In the genomic region with DNA sequence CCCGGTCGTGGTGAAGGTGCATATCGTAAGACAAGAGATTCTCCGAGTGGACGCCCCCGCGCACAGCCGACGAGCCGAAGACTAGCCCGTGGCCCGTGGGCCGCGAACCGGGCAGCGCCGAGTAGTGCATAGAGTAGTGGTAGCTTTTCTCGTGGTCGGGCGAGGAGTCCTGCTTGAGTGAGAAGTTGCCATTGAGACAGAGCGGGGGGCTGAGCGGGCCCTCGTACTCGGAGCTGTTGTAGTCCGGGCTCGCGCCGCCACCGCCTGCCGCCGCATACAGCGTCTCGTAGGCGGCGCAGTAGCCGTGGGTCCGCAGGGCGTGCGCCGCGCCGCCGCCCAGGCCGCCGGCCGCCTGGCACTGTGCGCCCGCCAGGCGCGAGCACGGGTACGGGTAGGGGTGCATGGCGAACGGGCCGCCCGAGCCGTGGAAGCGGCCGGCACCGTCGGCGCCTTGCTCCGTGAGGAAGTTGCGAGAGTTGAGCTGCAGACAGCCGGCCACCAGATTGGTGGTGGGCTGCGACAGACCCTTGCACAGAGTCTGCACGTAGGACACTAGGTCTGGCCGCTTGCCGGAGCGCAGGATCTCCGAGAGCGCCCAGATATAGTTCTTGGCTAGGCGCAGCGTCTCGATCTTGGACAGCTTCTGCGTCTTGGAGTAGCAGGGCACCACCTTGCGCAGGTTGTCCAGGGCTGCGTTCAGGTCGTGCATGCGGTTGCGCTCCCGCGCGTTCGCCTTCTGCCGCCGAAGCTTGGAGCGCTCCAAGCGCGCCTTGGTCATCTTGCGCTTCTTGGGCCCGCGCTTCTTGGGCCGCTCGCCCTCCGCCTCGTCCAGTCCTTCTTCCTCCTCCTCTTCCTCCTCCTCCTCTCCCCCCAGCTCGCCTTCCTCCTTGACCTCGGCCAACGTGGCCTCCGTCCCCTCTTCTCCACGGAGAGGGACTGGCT, we compare ENCODE assay signal across 11 cellular contexts. TPM values are rescaled to one million over a fixed set of nuclear protein-coding genes. Genes with fewer than 3 reads are reported as not detected.
DNase-seq lines count a peak whose midpoint lies in the region; ATAC-seq and TF ChIP-seq lines count a peak whose summit lies in the region.
"Had no signal": no experiment of that assay in that cellular context is flagged by ENCODE, and none has a peak within 500 bp of the region (broad histone marks: within the 10 kb centered on the region; RNA-seq: fewer than 3 reads in every experiment).

No MANE protein-coding gene starts in this region.

- DNase-seq in activated CD4-positive, alpha-beta T cell treated with anti-CD3 and anti-CD28 coated beads for 48 hours: peak; percentile 51
- DNase-seq in activated CD4-positive, alpha-beta T cell treated with anti-CD3 and anti-CD28 coated beads, Interleukin-2, amount 10 ng/mL, durations not matched to agents 7 days and 5 days: no peak
- peak; percentile 40 for DNase-seq in activated CD8-positive, alpha-beta T cell treated with anti-CD3 and anti-CD28 coated beads for 36 hours
- DNase-seq in right cardiac atrium (no peak), WERI-Rb-1 (no peak), GF-D8 (lab: John Stamatoyannopoulos, UW) (no peak)
- DNase-seq in stimulated activated effector memory CD8-positive, alpha-beta T cell treated with anti-CD3 and anti-CD28 coated beads, Interleukin-12 subunit alpha, Interleukin-12 subunit beta, amount 100 ng/mL, for 72 hours (ENCODE audit: low spot score in 2 of 2): peak in 1 of 2 donors; percentile 56
- no peak for DNase-seq in activated effector memory CD4-positive, alpha-beta T cell treated with anti-CD3 and anti-CD28 coated beads, Interleukin-2, amount 50 U/mL, for 16 hours
- DNase-seq: stimulated activated CD4-positive, alpha-beta T cell treated with anti-CD3 and anti-CD28 coated beads, Interleukin-4, amount 100 ng/mL, for 1 hour had no signal

- TF ChIP-seq CTCF in activated CD8-positive, alpha-beta T cell treated with anti-CD3 and anti-CD28 coated beads for 36 hours (IDR thresholded peaks at IDR 0.05): no peak
- no peak for TF ChIP-seq CTCF in WERI-Rb-1 (IDR thresholded peaks at IDR 0.05; ENCODE audit: low read depth, low read length)

- no peak overlapping the region for H3K27ac ChIP-seq in right cardiac atrium (ENCODE audit: low read length)
- no peak overlapping the region for H3K27ac ChIP-seq in WERI-Rb-1

- H3K4me3 ChIP-seq in right cardiac atrium (ENCODE audit: low read length) (peak overlapping the region; percentile 2), WERI-Rb-1 (ENCODE audit: low read depth, low read length) (no peak overlapping the region)

- H3K9me3 ChIP-seq in right cardiac atrium (ENCODE audit: control insufficient read depth, low read length) (no peaks in the 10 kb centered on the region), WERI-Rb-1 (ENCODE audit: severe bottlenecking) (no peaks in the 10 kb centered on the region)

- no peaks in the 10 kb centered on the region for H3K36me3 ChIP-seq in WERI-Rb-1

- peak; percentile 52 for ATAC-seq in activated CD8-positive, alpha-beta T cell treated with anti-CD3 and anti-CD28 coated beads for 36 hours
- ATAC-seq in right cardiac atrium: no peak
- peak; percentile 41 for ATAC-seq in stimulated activated effector memory CD8-positive, alpha-beta T cell treated with anti-CD3 and anti-CD28 coated beads, Interleukin-12 subunit alpha, Interleukin-12 subunit beta, amount 100 ng/mL, for 72 hours

- no peaks in the 10 kb centered on the region for H3K36me3 Mint-ChIP-seq in activated CD4-positive, alpha-beta T cell treated with anti-CD3 and anti-CD28 coated beads, Interleukin-2, amount 10 ng/mL, durations not matched to agents 7 days and 5 days (ENCODE audit: low read depth)
- H3K36me3 Mint-ChIP-seq in activated CD8-positive, alpha-beta T cell treated with anti-CD3 and anti-CD28 coated beads for 36 hours (ENCODE audit: low read depth): no peaks in the 10 kb centered on the region
- no peaks in the 10 kb centered on the region for H3K36me3 Mint-ChIP-seq in stimulated activated effector memory CD8-positive, alpha-beta T cell treated with anti-CD3 and anti-CD28 coated beads, Interleukin-12 subunit alpha, Interleukin-12 subunit beta, amount 100 ng/mL, for 72 hours

- peaks cover 14% of the 10 kb centered on the region for H3K4me1 Mint-ChIP-seq in activated CD4-positive, alpha-beta T cell treated with anti-CD3 and anti-CD28 coated beads, Interleukin-2, amount 10 ng/mL, durations not matched to agents 7 days and 5 days
- H3K4me1 Mint-ChIP-seq in activated CD8-positive, alpha-beta T cell treated with anti-CD3 and anti-CD28 coated beads for 36 hours (ENCODE audit: low read depth): peaks cover 18% of the 10 kb centered on the region
- peaks cover 9% of the 10 kb centered on the region for H3K4me1 Mint-ChIP-seq in stimulated activated effector memory CD8-positive, alpha-beta T cell treated with anti-CD3 and anti-CD28 coated beads, Interleukin-12 subunit alpha, Interleukin-12 subunit beta, amount 100 ng/mL, for 72 hours

- H3K4me3 Mint-ChIP-seq in activated CD4-positive, alpha-beta T cell treated with anti-CD3 and anti-CD28 coated beads, Interleukin-2, amount 10 ng/mL, durations not matched to agents 7 days and 5 days: no peak overlapping the region
- H3K4me3 Mint-ChIP-seq in activated CD8-positive, alpha-beta T cell treated with anti-CD3 and anti-CD28 coated beads for 36 hours: no peak overlapping the region
- peak overlapping the region; percentile 36 for H3K4me3 Mint-ChIP-seq in stimulated activated effector memory CD8-positive, alpha-beta T cell treated with anti-CD3 and anti-CD28 coated beads, Interleukin-12 subunit alpha, Interleukin-12 subunit beta, amount 100 ng/mL, for 72 hours

- no peaks in the 10 kb centered on the region for H3K27me3 ChIP-seq in right cardiac atrium (ENCODE audit: control insufficient read depth, insufficient read depth)
- H3K27me3 ChIP-seq in WERI-Rb-1 (ENCODE audit: insufficient read depth, low read depth, severe bottlenecking): peaks cover 100% of the 10 kb centered on the region

- intact Hi-C loops in activated CD8-positive, alpha-beta T cell treated with anti-CD3 and anti-CD28 coated beads for 36 hours (cut with micrococcal nuclease): no loop called here
- intact Hi-C loops in right cardiac atrium (cut with DNase I): no loop called here

- no peak overlapping the region for H3K27ac Mint-ChIP-seq in activated CD4-positive, alpha-beta T cell treated with anti-CD3 and anti-CD28 coated beads, Interleukin-2, amount 10 ng/mL, durations not matched to agents 7 days and 5 days
- no peak overlapping the region for H3K27ac Mint-ChIP-seq in activated CD8-positive, alpha-beta T cell treated with anti-CD3 and anti-CD28 coated beads for 36 hours
- no peak overlapping the region for H3K27ac Mint-ChIP-seq in stimulated activated effector memory CD8-positive, alpha-beta T cell treated with anti-CD3 and anti-CD28 coated beads, Interleukin-12 subunit alpha, Interleukin-12 subunit beta, amount 100 ng/mL, for 72 hours

- WGBS in right cardiac atrium: 2% methylated on average over 102 of the region's 102 CpGs

- H3K9me3 Mint-ChIP-seq in activated CD4-positive, alpha-beta T cell treated with anti-CD3 and anti-CD28 coated beads, Interleukin-2, amount 10 ng/mL, durations not matched to agents 7 days and 5 days: no peaks in the 10 kb centered on the region
- no peaks in the 10 kb centered on the region for H3K9me3 Mint-ChIP-seq in activated CD8-positive, alpha-beta T cell treated with anti-CD3 and anti-CD28 coated beads for 36 hours
- H3K9me3 Mint-ChIP-seq in stimulated activated effector memory CD8-positive, alpha-beta T cell treated with anti-CD3 and anti-CD28 coated beads, Interleukin-12 subunit alpha, Interleukin-12 subunit beta, amount 100 ng/mL, for 72 hours: no peaks in the 10 kb centered on the region

- POLR2A ChIA-PET in activated CD4-positive, alpha-beta T cell treated with anti-CD3 and anti-CD28 coated beads, Interleukin-2, amount 10 ng/mL, durations not matched to agents 7 days and 5 days (lab: Charles Lee): interaction anchor here (0.6 kb wide), 1 partner anchor 672 kb away, joined by 4 read pairs; no protein-coding TSS in a partner anchor
- POLR2A ChIA-PET in activated CD8-positive, alpha-beta T cell treated with anti-CD3 and anti-CD28 coated beads for 36 hours (lab: Charles Lee): interaction anchor here (0.6 to 1.5 kb wide), 3 partner anchors 10 to 532 kb away, joined by 3 to 4 read pairs (median 3); no protein-coding TSS in a partner anchor

- peaks cover 3% of the 10 kb centered on the region for H3K4me1 ChIP-seq in right cardiac atrium (ENCODE audit: control insufficient read depth, insufficient read depth, low read length)

- CTCF ChIA-PET in activated CD4-positive, alpha-beta T cell treated with anti-CD3 and anti-CD28 coated beads, Interleukin-2, amount 10 ng/mL, durations not matched to agents 7 days and 5 days (lab: Charles Lee): interaction anchor here (0.6 to 1.5 kb wide), 2 partner anchors 16 to 150 kb away, joined by 3 to 4 read pairs; no protein-coding TSS in a partner anchor
- CTCF ChIA-PET in activated CD8-positive, alpha-beta T cell treated with anti-CD3 and anti-CD28 coated beads for 36 hours (lab: Charles Lee): interaction anchor here (0.9 to 4.6 kb wide), 4 partner anchors 17 to 74 kb away, joined by 3 to 33 read pairs (median 3); no protein-coding TSS in a partner anchor

- H3K27me3 Mint-ChIP-seq in activated CD4-positive, alpha-beta T cell treated with anti-CD3 and anti-CD28 coated beads, Interleukin-2, amount 10 ng/mL, durations not matched to agents 7 days and 5 days: peaks cover 76% of the 10 kb centered on the region
- H3K27me3 Mint-ChIP-seq in activated CD8-positive, alpha-beta T cell treated with anti-CD3 and anti-CD28 coated beads for 36 hours: peaks cover 67% of the 10 kb centered on the region

RNA-seq across cellular contexts. Expression of a gene that starts 2.0 kb away (rescaled TPM):
- total RNA-seq in activated CD4-positive, alpha-beta T cell treated with anti-CD3 and anti-CD28 coated beads, Interleukin-2, amount 10 ng/mL, durations not matched to agents 7 days and 5 days: not detected
- not detected for total RNA-seq in activated CD8-positive, alpha-beta T cell treated with anti-CD3 and anti-CD28 coated beads for 36 hours
- total RNA-seq in right cardiac atrium: not detected
- polyA plus RNA-seq in right cardiac atrium: not detected
- total RNA-seq: dermis microvascular lymphatic vessel endothelial cell, liver had no signal
- polyA plus RNA-seq: liver had no signal

RNA-seq across cellular contexts. Expression of a gene that starts 21.0 kb away (rescaled TPM):
- not detected for total RNA-seq in activated CD4-positive, alpha-beta T cell treated with anti-CD3 and anti-CD28 coated beads, Interleukin-2, amount 10 ng/mL, durations not matched to agents 7 days and 5 days
- total RNA-seq in activated CD8-positive, alpha-beta T cell treated with anti-CD3 and anti-CD28 coated beads for 36 hours: not detected
- total RNA-seq in right cardiac atrium: 1 to 10 TPM; 2.0 to 6.6 (median 2.4) TPM
- polyA plus RNA-seq in right cardiac atrium: 4.4 TPM
- total RNA-seq: dermis microvascular lymphatic vessel endothelial cell had no signal
- polyA plus RNA-seq: liver had no signal

RNA-seq across cellular contexts. Expression of a gene that starts 31.2 kb away (rescaled TPM):
- 10 to 100 TPM; 70.0 to 72.8 TPM for total RNA-seq in activated CD4-positive, alpha-beta T cell treated with anti-CD3 and anti-CD28 coated beads, Interleukin-2, amount 10 ng/mL, durations not matched to agents 7 days and 5 days
- total RNA-seq in activated CD8-positive, alpha-beta T cell treated with anti-CD3 and anti-CD28 coated beads for 36 hours: 10 to 100 TPM; 48.7 to 50.3 TPM
- 10 to 100 TPM; 19.2 to 26.2 (median 22.9) TPM for total RNA-seq in right cardiac atrium
- polyA plus RNA-seq in right cardiac atrium: 22.7 TPM

RNA-seq across cellular contexts. Expression of a gene that starts 59.4 kb away (rescaled TPM):
- total RNA-seq in activated CD4-positive, alpha-beta T cell treated with anti-CD3 and anti-CD28 coated beads, Interleukin-2, amount 10 ng/mL, durations not matched to agents 7 days and 5 days: 1 to 10 TPM; 2.0 to 2.1 TPM
- 1 to 10 TPM in 1 of 2 experiments, under 1 TPM in 1; 0.95 to 1.3 TPM for total RNA-seq in activated CD8-positive, alpha-beta T cell treated with anti-CD3 and anti-CD28 coated beads for 36 hours
- 1,000 to 10,000 TPM; 2,357 to 4,356 (median 2,957) TPM for total RNA-seq in right cardiac atrium
- 4,928 TPM for polyA plus RNA-seq in right cardiac atrium

Comparison
In these comparisons a context has a peak if more than half of its experiments do, and no peak if none do; other contexts are left out.
1. DNase-seq: peak in activated CD4-positive, alpha-beta T cell treated with anti-CD3 and anti-CD28 coated beads for 48 hours (single experiment) and activated CD8-positive, alpha-beta T cell treated with anti-CD3 and anti-CD28 coated beads for 36 hours (single experiment); none in activated CD4-positive, alpha-beta T cell treated with anti-CD3 and anti-CD28 coated beads, Interleukin-2, amount 10 ng/mL, durations not matched to agents 7 days and 5 days (single experiment), right cardiac atrium (0 of 3), WERI-Rb-1 (single experiment), GF-D8 (single experiment) and activated effector memory CD4-positive, alpha-beta T cell treated with anti-CD3 and anti-CD28 coated beads, Interleukin-2, amount 50 U/mL, for 16 hours (single experiment).
2. ATAC-seq: peak in activated CD8-positive, alpha-beta T cell treated with anti-CD3 and anti-CD28 coated beads for 36 hours (single experiment) and stimulated activated effector memory CD8-positive, alpha-beta T cell treated with anti-CD3 and anti-CD28 coated beads, Interleukin-12 subunit alpha, Interleukin-12 subunit beta, amount 100 ng/mL, for 72 hours (single experiment); none in right cardiac atrium (0 of 2).